9 cellular contexts compared by ENCODE assay signal in the genomic region with DNA sequence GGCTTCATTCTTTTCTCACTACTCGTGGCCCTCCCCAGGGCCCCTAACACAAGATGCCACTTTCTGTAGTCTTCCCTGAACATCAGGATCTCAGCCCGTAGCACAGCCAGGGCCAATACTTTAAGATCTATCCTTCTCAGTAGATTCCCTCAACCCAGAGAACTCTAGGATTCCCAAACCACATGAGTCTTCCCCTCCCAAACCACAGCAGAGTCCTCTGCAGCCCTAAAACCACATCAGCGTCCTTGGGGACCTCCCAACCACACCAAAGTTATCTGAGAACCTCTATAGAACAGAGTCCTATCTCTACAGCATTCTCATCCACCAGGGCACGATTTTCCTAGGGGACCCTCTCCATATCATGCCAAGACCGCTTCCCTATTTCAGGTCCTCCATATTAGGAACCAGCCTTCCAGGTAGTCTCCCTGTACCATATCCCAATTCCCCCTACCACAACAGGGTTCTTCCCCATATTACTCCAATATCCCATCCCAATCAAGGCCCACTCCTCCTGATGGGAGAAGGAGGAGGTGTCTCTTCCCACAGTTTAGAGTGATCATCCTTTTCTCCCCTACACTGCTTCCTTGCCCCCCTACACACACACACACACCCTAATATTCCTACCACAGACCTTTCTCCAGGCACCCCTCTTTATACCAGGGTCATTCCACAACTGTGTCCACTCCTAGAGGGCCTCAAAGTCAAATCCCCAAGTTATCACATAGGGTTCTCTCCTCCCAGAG. TPM values are rescaled to one million over a fixed set of nuclear protein-coding genes. Genes with fewer than 3 reads are reported as not detected.
DNase-seq lines count a peak whose midpoint lies in the region; ATAC-seq and TF ChIP-seq lines count a peak whose summit lies in the region.
"Had no signal": no experiment of that assay in that cellular context is flagged by ENCODE, and none has a peak within 500 bp of the region (broad histone marks: within the 10 kb centered on the region; RNA-seq: fewer than 3 reads in every experiment).

No MANE protein-coding gene starts in this region.

- no peak for DNase-seq in CD8-positive, alpha-beta T cell
- DNase-seq in SJCRH30: peak; percentile 75 to 82
- DNase-seq in osteocyte (ENCODE audit: extremely low spot score, unreplicated experiment): no peak
- DNase-seq in NAMALWA (ENCODE audit: low spot score): no peak
- no peak for DNase-seq in ureter (ENCODE audit: low spot score)
- DNase-seq in PC-9: no peak
- DNase-seq in dedifferentiated amniotic fluid mesenchymal stem cell (ENCODE audit: extremely low spot score): no peak

- no TSS peak for BruUV-seq in PC-9 (replicated peaks; lab: Mats Ljungman, UMichigan)

- H3K4me3 ChIP-seq in CD8-positive, alpha-beta T cell (ENCODE audit: low read depth, low read length): peak overlapping the region; percentile 93
- peak overlapping the region; percentile 65 for H3K4me3 ChIP-seq in SJCRH30
- H3K4me3 ChIP-seq in esophagus (ENCODE audit: low read depth in 1 of 2, low read length in 2 of 2): peak overlapping the region; percentile 86 to 97
- H3K4me3 ChIP-seq in PC-9: no peak overlapping the region

- H3K4me2 ChIP-seq in PC-9: no peak overlapping the region

- H3F3A ChIP-seq in PC-9 (ENCODE audit: insufficient read depth, low read depth): 0 out of 2 replicates have a peak, but pooled peaks cover 3% of the 10 kb centered on the region

- H3K27ac ChIP-seq in CD8-positive, alpha-beta T cell (ENCODE audit: low read depth, low read length): peak overlapping the region; percentile 96
- H3K27ac ChIP-seq in SJCRH30: peak overlapping the region; percentile 89
- H3K27ac ChIP-seq in esophagus (ENCODE audit: low read depth in 2 of 2, low read length in 1 of 2): peak overlapping the region; percentile 6 to 49
- H3K27ac ChIP-seq in PC-9: no peak overlapping the region

- 55 to 59% methylated on average over 5 of the region's 5 CpGs for WGBS in esophagus, 2 donors

- peaks cover 29% of the 10 kb centered on the region for H3K4me1 ChIP-seq in CD8-positive, alpha-beta T cell (ENCODE audit: insufficient read depth, low read length)
- H3K4me1 ChIP-seq in SJCRH30: peaks cover 20% of the 10 kb centered on the region
- H3K4me1 ChIP-seq in esophagus (ENCODE audit: control insufficient read depth in 2 of 2, insufficient read depth in 2 of 2, low read length in 1 of 2): peaks cover 0 to 7% of the 10 kb centered on the region in 2 donors
- no peaks in the 10 kb centered on the region for H3K4me1 ChIP-seq in PC-9 (replicated peaks; ENCODE audit: insufficient read depth)

- no peaks in the 10 kb centered on the region for H3K9me3 ChIP-seq in CD8-positive, alpha-beta T cell (ENCODE audit: low read length)
- no peaks in the 10 kb centered on the region for H3K9me3 ChIP-seq in SJCRH30 (replicated peaks)
- H3K9me3 ChIP-seq in esophagus (ENCODE audit: control insufficient read depth in 2 of 2, insufficient read depth in 1 of 2, low read depth in 1 of 2, low read length in 1 of 2): no peaks in the 10 kb centered on the region
- no peaks in the 10 kb centered on the region for H3K9me3 ChIP-seq in PC-9 (ENCODE audit: insufficient read depth, low read depth)
- H3K9me3 ChIP-seq: mucosa of descending colon had no signal

- H3K27me3 Mint-ChIP-seq in CD8-positive, alpha-beta T cell (ENCODE audit: low read depth): no peaks in the 10 kb centered on the region
- H3K27me3 Mint-ChIP-seq in osteocyte (ENCODE audit: unreplicated experiment): no peaks in the 10 kb centered on the region

- H3K9me2 ChIP-seq in PC-9 (ENCODE audit: insufficient read depth): no peaks in the 10 kb centered on the region

- TF ChIP-seq CTCF in CD8-positive, alpha-beta T cell (IDR thresholded peaks at IDR 0.05): no peak
- no peak for TF ChIP-seq CTCF in osteocyte (IDR thresholded peaks at IDR 0.05)
- TF ChIP-seq CTCF in PC-9 (conservative IDR thresholded peaks at IDR 0.05): no peak

- no peaks in the 10 kb centered on the region for H3K9me3 Mint-ChIP-seq in CD8-positive, alpha-beta T cell
- no peaks in the 10 kb centered on the region for H3K9me3 Mint-ChIP-seq in osteocyte (ENCODE audit: unreplicated experiment)

- no peak overlapping the region for H2AFZ ChIP-seq in PC-9

- POLR2A ChIA-PET in CD8-positive, alpha-beta T cell (lab: Charles Lee): interaction anchor here (2.1 to 2.2 kb wide), 2 partner anchors 11 to 13 kb away, joined by 10 to 16 read pairs; partner anchors contain the start of gene FBL
- POLR2A ChIA-PET in PC-9 (lab: Charles Lee; ENCODE audit: unreplicated experiment): no interaction called here

- H3K4me1 Mint-ChIP-seq in CD8-positive, alpha-beta T cell (ENCODE audit: low read depth): peaks cover 35% of the 10 kb centered on the region
- H3K4me1 Mint-ChIP-seq in osteocyte (ENCODE audit: unreplicated experiment): peaks cover 19% of the 10 kb centered on the region

- peak overlapping the region; percentile 74 for H3K4me3 Mint-ChIP-seq in CD8-positive, alpha-beta T cell
- H3K4me3 Mint-ChIP-seq in osteocyte (ENCODE audit: unreplicated experiment): peak overlapping the region; percentile 78

- intact Hi-C loops in CD8-positive, alpha-beta T cell (cut with DNase I, micrococcal nuclease): loop anchor here (1.0 to 10.0 kb wide), 8 partner anchors 8 to 1565 kb away; partner anchors contain the start of genes ACTMAP (in 1 of the 2), BCKDHA (in 1 of the 2), EXOSC5 (in 1 of the 2) and FBL (in 1 of the 2)
- intact Hi-C loops in PC-9 (cut with micrococcal nuclease; ENCODE audit: unreplicated experiment): no loop called here

- peaks cover 30% of the 10 kb centered on the region for H3K36me3 ChIP-seq in CD8-positive, alpha-beta T cell (ENCODE audit: insufficient read depth, low read length)
- H3K36me3 ChIP-seq in SJCRH30 (peaks cover 70% of the 10 kb centered on the region), esophagus (ENCODE audit: control insufficient read depth in 2 of 2, insufficient read depth in 2 of 2, low read length in 1 of 2) (peaks cover 18 to 39% of the 10 kb centered on the region in 2 donors), PC-9 (ENCODE audit: low read depth) (peaks cover 26% of the 10 kb centered on the region)

- H3K27me3 ChIP-seq in CD8-positive, alpha-beta T cell (ENCODE audit: insufficient read depth, low read length): no peaks in the 10 kb centered on the region
- H3K27me3 ChIP-seq in SJCRH30 (no peaks in the 10 kb centered on the region), esophagus (ENCODE audit: control insufficient read depth in 1 of 2, insufficient read depth in 2 of 2, low read length in 2 of 2) (no peaks in the 10 kb centered on the region), PC-9 (ENCODE audit: insufficient read depth, low read depth) (no peaks in the 10 kb centered on the region)

- CTCF ChIA-PET in CD8-positive, alpha-beta T cell (lab: Charles Lee): interaction anchor here (2.1 kb wide), 1 partner anchor 11 kb away, joined by 23 read pairs; no protein-coding TSS in a partner anchor
- CTCF ChIA-PET in PC-9 (lab: Charles Lee): no interaction called here

- no peaks in the 10 kb centered on the region for H4K20me1 ChIP-seq in PC-9 (ENCODE audit: insufficient read depth)

- no peak for ATAC-seq in CD8-positive, alpha-beta T cell

- peaks cover 64% of the 10 kb centered on the region for H3K36me3 Mint-ChIP-seq in CD8-positive, alpha-beta T cell
- peaks cover 41% of the 10 kb centered on the region for H3K36me3 Mint-ChIP-seq in osteocyte (ENCODE audit: unreplicated experiment)

- peak overlapping the region; percentile 87 for H3K27ac Mint-ChIP-seq in CD8-positive, alpha-beta T cell
- peak overlapping the region; percentile 71 for H3K27ac Mint-ChIP-seq in osteocyte (ENCODE audit: unreplicated experiment)

- H3K79me2 ChIP-seq in PC-9 (ENCODE audit: low read depth): no peaks in the 10 kb centered on the region

RNA-seq across cellular contexts. Expression of gene DYRK1B, which starts 1.4 kb away (rescaled TPM):
- 10 to 100 TPM; 19.0 to 22.6 TPM for total RNA-seq in CD8-positive, alpha-beta T cell
- 14.4 and 15.2 TPM in 2 replicates for total RNA-seq in SJCRH30 (2014; rRNA removed; shearing (Covaris generic))
- 10 to 100 TPM in 1 of 2 donors, 1 to 10 TPM in 1; 6.8 to 13.0 TPM for polyA plus RNA-seq in esophagus
- 31.7 and 34.0 TPM in 2 replicates for total RNA-seq in osteocyte
- total RNA-seq in ureter: 19.7 TPM
- total RNA-seq in PC-9 (2021): 29.9 and 39.5 TPM in 2 replicates

RNA-seq across cellular contexts. Expression of gene FBL, which starts 13.7 kb away (rescaled TPM):
- 100 to 1,000 TPM; 351 to 365 TPM for total RNA-seq in CD8-positive, alpha-beta T cell
- total RNA-seq in SJCRH30 (2014; rRNA removed; shearing (Covaris generic)): 569 and 597 TPM in 2 replicates
- 100 to 1,000 TPM; 174 to 366 TPM for polyA plus RNA-seq in esophagus
- total RNA-seq in osteocyte: 161 and 172 TPM in 2 replicates
- 311 TPM for total RNA-seq in ureter
- total RNA-seq in PC-9 (2021): 437 and 498 TPM in 2 replicates

RNA-seq across cellular contexts. Expression of gene LEUTX, which starts 53.9 kb away (rescaled TPM):
- not detected for total RNA-seq in CD8-positive, alpha-beta T cell
- total RNA-seq in SJCRH30 (2014; rRNA removed; shearing (Covaris generic)): not detected in 2 replicates
- under 1 TPM in 1 of 2 donors, not detected in 1; 0.06 TPM for polyA plus RNA-seq in esophagus
- total RNA-seq in osteocyte: not detected in 2 replicates
- not detected for total RNA-seq in ureter
- total RNA-seq in PC-9 (2021): not detected in 2 replicates
- total RNA-seq: mucosa of descending colon had no signal

Comparison
In these comparisons a context has a peak if more than half of its experiments do, and no peak if none do; other contexts are left out.
1. DNase-seq: peak in SJCRH30 (2 of 2); none in CD8-positive, alpha-beta T cell (0 of 7), osteocyte (single experiment), NAMALWA (single experiment), ureter (single experiment), PC-9 (0 of 2) and dedifferentiated amniotic fluid mesenchymal stem cell (single experiment).